ENCODE assay signal across 12 cellular contexts in genomic region chr10:93403152-93403551, GRCh38.
"Had no signal": no experiment of that assay in that cellular context is flagged by ENCODE, and none has a peak within 500 bp of the region (broad histone marks: within the 10 kb centered on the region; RNA-seq: fewer than 3 reads in every experiment).

No MANE protein-coding gene starts in this region.

- H3K27me3 Mint-ChIP-seq: activated CD4-positive, alpha-beta memory T cell treated with anti-CD3 and anti-CD28 coated beads, Interleukin-2, amount 10 ng/mL, durations not matched to agents 7 days and 5 days; activated naive CD8-positive, alpha-beta T cell treated with anti-CD3 and anti-CD28 coated beads for 36 hours; progenitor cell of endocrine pancreas had no signal

- H3K4me3 Mint-ChIP-seq: activated CD4-positive, alpha-beta memory T cell treated with anti-CD3 and anti-CD28 coated beads, Interleukin-2, amount 10 ng/mL, durations not matched to agents 7 days and 5 days; activated naive CD8-positive, alpha-beta T cell treated with anti-CD3 and anti-CD28 coated beads for 36 hours; naive B cell had no signal

- H3K9me3 Mint-ChIP-seq: activated CD4-positive, alpha-beta memory T cell treated with anti-CD3 and anti-CD28 coated beads, Interleukin-2, amount 10 ng/mL, durations not matched to agents 7 days and 5 days; activated naive CD8-positive, alpha-beta T cell treated with anti-CD3 and anti-CD28 coated beads for 36 hours; naive B cell had no signal

- ATAC-seq: sciatic nerve had no signal

- H3K36me3 Mint-ChIP-seq: naive B cell had no signal

- H3K4me1 Mint-ChIP-seq: naive B cell had no signal

- H3K27ac Mint-ChIP-seq: activated CD4-positive, alpha-beta memory T cell treated with anti-CD3 and anti-CD28 coated beads, Interleukin-2, amount 10 ng/mL, durations not matched to agents 7 days and 5 days; activated naive CD8-positive, alpha-beta T cell treated with anti-CD3 and anti-CD28 coated beads for 36 hours; progenitor cell of endocrine pancreas had no signal

- DNase-seq: activated CD4-positive, alpha-beta memory T cell treated with anti-CD3 and anti-CD28 coated beads, Interleukin-2, amount 10 ng/mL, durations not matched to agents 7 days and 5 days; activated gamma-delta T cell treated with Interleukin-2 at 50 U/mL for 16 hours; activated naive CD8-positive, alpha-beta T cell treated with anti-CD3 and anti-CD28 coated beads for 36 hours; activated T-cell treated with anti-CD3 and anti-CD28 coated beads, Interleukin-2, amount 50 U/mL, for 48 hours; kidney; midbrain; naive B cell; stimulated activated CD4-positive, alpha-beta T cell treated with anti-CD3 and anti-CD28 coated beads, Interleukin-2, amount 100 ng/mL, for 24 hours; stimulated activated naive CD4-positive, alpha-beta T cell treated with Interleukin-2 at 50 U/mL for 16 hours; T-helper 9 cell had no signal
